ENCODE assay signal across 20 cellular contexts in the genomic region with DNA sequence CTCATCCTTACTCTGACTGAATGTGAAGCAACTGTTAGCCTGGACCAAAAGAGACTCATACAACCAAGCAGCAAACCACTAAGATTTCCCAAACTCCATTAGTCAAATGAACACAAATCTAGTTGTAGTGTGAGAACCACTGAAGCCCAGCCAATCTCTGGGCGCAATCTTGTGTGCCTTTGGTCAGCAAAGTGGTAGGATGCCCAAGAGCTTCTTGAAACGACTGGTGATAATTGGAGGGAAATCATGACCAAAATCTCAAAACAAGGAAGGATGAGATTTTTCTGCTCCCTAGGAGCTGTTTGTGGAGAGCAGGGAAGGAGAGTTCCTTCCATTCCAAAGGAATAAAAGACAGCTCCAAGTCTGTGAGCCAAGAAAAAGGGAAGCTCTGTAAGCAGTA. TPM values are rescaled to one million over a fixed set of nuclear protein-coding genes. Genes with fewer than 3 reads are reported as not detected.
DNase-seq lines count a peak whose midpoint lies in the region; ATAC-seq, FAIRE-seq and TF ChIP-seq lines count a peak whose summit lies in the region.
"Had no signal": no experiment of that assay in that cellular context is flagged by ENCODE, and none has a peak within 500 bp of the region (broad histone marks: within the 10 kb centered on the region; RNA-seq: fewer than 3 reads in every experiment).

No MANE protein-coding gene starts in this region.

- POLR2A ChIA-PET in HepG2 (lab: Yijun Ruan, JAX): interaction anchor here (1.4 to 4.8 kb wide), 8 partner anchors 8 to 68 kb away, joined by 3 to 38 read pairs (median 8); a partner anchor contains a TSS

- BruUV-seq in HepG2 (replicated peaks; lab: Mats Ljungman, UMichigan): no TSS peak

- H3K36me3 ChIP-seq in HepG2 (replicated peaks in 1 of 2; ENCODE audit: control insufficient read depth in 1 of 2, insufficient read depth in 2 of 2, low read length in 2 of 2): peaks cover 31 to 57% of the 10 kb centered on the region in 2 experiments
- peaks cover 4 to 72% (median 39%) of the 10 kb centered on the region in 4 donors for H3K36me3 ChIP-seq in right lobe of liver
- no peaks in the 10 kb centered on the region for H3K36me3 ChIP-seq in parathyroid adenoma (ENCODE audit: control insufficient read depth, insufficient read depth, low read length)
- H3K36me3 ChIP-seq in stomach: peaks cover 55 to 86% (median 71%) of the 10 kb centered on the region in 4 donors

- TF ChIP-seq POLR2A in HepG2 (IDR thresholded peaks at IDR 0.05; ENCODE audit: insufficient read depth in 1 of 2, low read depth in 2 of 2, low read length in 2 of 2): no peak; a peak in 1 of 4 replicates
- TF ChIP-seq POLR2A in right lobe of liver (IDR thresholded peaks at IDR 0.05): no peak
- no peak for TF ChIP-seq POLR2A in stomach (IDR thresholded peaks at IDR 0.05)

- H3K27me3 ChIP-seq in HepG2 (ENCODE audit: control insufficient read depth in 1 of 2, insufficient read depth in 2 of 2, low read length in 2 of 2): no peaks in the 10 kb centered on the region
- no peaks in the 10 kb centered on the region for H3K27me3 ChIP-seq in right lobe of liver
- no peaks in the 10 kb centered on the region for H3K27me3 ChIP-seq in parathyroid adenoma (ENCODE audit: control insufficient read depth, insufficient read depth, low read length)
- no peaks in the 10 kb centered on the region for H3K27me3 ChIP-seq in stomach
- H3K27me3 ChIP-seq: BLaER1 treated with 17β-estradiol and CSF1 and Interleukin-3, amounts not matched to agents 10 nM and 100 nM had no signal

- TF ChIP-seq RAD21 in HepG2 (CRISPR knock-in tag; IDR thresholded peaks at IDR 0.05): no peak

- H3K4me2 ChIP-seq in HepG2 (ENCODE audit: low read depth, low read length): no peak overlapping the region
- H3K4me2 ChIP-seq in parathyroid adenoma (ENCODE audit: low read length): no peak overlapping the region
- H3K4me2 ChIP-seq: BLaER1 treated with 17β-estradiol and CSF1 and Interleukin-3, amounts not matched to agents 10 nM and 100 nM had no signal

- peaks cover 23% of the 10 kb centered on the region for H4K20me1 ChIP-seq in HepG2 (ENCODE audit: insufficient read depth, low read length)
- H4K20me1 ChIP-seq: BLaER1 treated with 17β-estradiol and CSF1 and Interleukin-3, amounts not matched to agents 10 nM and 100 nM had no signal

- H2AFZ ChIP-seq in HepG2 (ENCODE audit: low read length): no peak overlapping the region
- no peak overlapping the region for H2AFZ ChIP-seq in parathyroid adenoma
- H2AFZ ChIP-seq: GM23248 had no signal

- 100% methylated on average over 2 of the region's 2 CpGs for WGBS in HepG2 (ENCODE audit: low lambda C conversion rate)
- WGBS in right lobe of liver (ENCODE audit: insufficient coverage, low coverage, low lambda C conversion rate, missing lambda C conversion rate): 66% methylated on average over 2 of the region's 2 CpGs
- 64 to 93% (median 85%) methylated on average over 2 of the region's 2 CpGs for WGBS in stomach, 5 donors

- no peak overlapping the region for H3K9ac ChIP-seq in HepG2 (ENCODE audit: insufficient read depth, low read depth, low read length)
- no peak overlapping the region for H3K9ac ChIP-seq in parathyroid adenoma
- H3K9ac ChIP-seq: BLaER1 treated with 17β-estradiol and CSF1 and Interleukin-3, amounts not matched to agents 10 nM and 100 nM; GM23248 had no signal

- H3K9me3 ChIP-seq in HepG2 (ENCODE audit: low read length) (no peaks in the 10 kb centered on the region), right lobe of liver (no peaks in the 10 kb centered on the region), parathyroid adenoma (ENCODE audit: control insufficient read depth, low read length) (no peaks in the 10 kb centered on the region), stomach (no peaks in the 10 kb centered on the region)
- H3K9me3 ChIP-seq: BLaER1 treated with 17β-estradiol and CSF1 and Interleukin-3, amounts not matched to agents 10 nM and 100 nM had no signal

- DNase-seq in HepG2 (ENCODE audit: low spot score) (no peak), right lobe of liver (no peak), stomach (no peak), NCI-H1417 (lab: John Stamatoyannopoulos, UW) (no peak), NCI-H2029 treated with DMSO at 0.1 percent for 48 hours (lab: John Stamatoyannopoulos, UW) (no peak)
- DNase-seq: ACHN; CD4-positive, alpha-beta T cell; DMS79; GM23248 had no signal

- H3K4me1 ChIP-seq in HepG2 (ENCODE audit: insufficient read depth, low read length): no peaks in the 10 kb centered on the region
- H3K4me1 ChIP-seq in right lobe of liver: no peaks in the 10 kb centered on the region
- H3K4me1 ChIP-seq in parathyroid adenoma: peaks cover 4% of the 10 kb centered on the region
- H3K4me1 ChIP-seq in stomach: no peaks in the 10 kb centered on the region
- H3K4me1 ChIP-seq: BLaER1 treated with 17β-estradiol and CSF1 and Interleukin-3, amounts not matched to agents 10 nM and 100 nM had no signal

- in situ Hi-C loops in HepG2 (cut with HindIII; ENCODE audit: extremely low pct_ligation_motif_present, low pct_unique_long_range_greater_than_20kb): no loop called here

- no peak for ATAC-seq in HepG2
- no peak for ATAC-seq in right lobe of liver
- no peak for ATAC-seq in HG03045 (IDR thresholded peaks at IDR 0.05; ENCODE audit: unreplicated experiment)
- ATAC-seq: GM12878, HCT116 had no signal

- no peak for TF ChIP-seq EP300 in HepG2 (IDR thresholded peaks at IDR 0.05; ENCODE audit: low read depth in 2 of 2, low read length in 2 of 2)
- TF ChIP-seq EP300 in HepG2 (CRISPR knock-in tag; IDR thresholded peaks at IDR 0.05; ENCODE audit: borderline replicate concordance): no peak
- no peak for TF ChIP-seq EP300 in stomach (IDR thresholded peaks at IDR 0.05)

- no peak overlapping the region for H3K27ac ChIP-seq in HepG2 (ENCODE audit: extremely low read length, insufficient read depth, low read length)
- no peak overlapping the region for H3K27ac ChIP-seq in right lobe of liver
- peak overlapping the region; percentile 23 for H3K27ac ChIP-seq in cingulate gyrus (ENCODE audit: low read depth, low read length)
- peak overlapping the region; percentile 66 for H3K27ac ChIP-seq in parathyroid adenoma
- H3K27ac ChIP-seq in stomach: peak overlapping the region in 3 of 5 donors; percentile 15 to 29 (median 15)
- H3K27ac ChIP-seq: BLaER1 treated with 17β-estradiol and CSF1 and Interleukin-3, amounts not matched to agents 10 nM and 100 nM; GM23248; HL-60 had no signal

- TF ChIP-seq CTCF in HepG2 (CRISPR knock-in tag; IDR thresholded peaks at IDR 0.05) (no peak), right lobe of liver (IDR thresholded peaks at IDR 0.05) (no peak), parathyroid adenoma (IDR thresholded peaks at IDR 0.05) (no peak), stomach (IDR thresholded peaks at IDR 0.05) (no peak)

- H3K4me3 ChIP-seq in HepG2 (replicated peaks in 1 of 3; ENCODE audit: insufficient read depth in 1 of 3, low read depth in 2 of 3, low read length in 3 of 3) (no peak overlapping the region), right lobe of liver (no peak overlapping the region), parathyroid adenoma (ENCODE audit: low read depth, low read length) (no peak overlapping the region), stomach (no peak overlapping the region)
- H3K4me3 ChIP-seq: BLaER1 treated with 17β-estradiol and CSF1 and Interleukin-3, amounts not matched to agents 10 nM and 100 nM; GM12878; GM23248 had no signal

- H3K79me2 ChIP-seq in HepG2 (ENCODE audit: insufficient read depth, low read length): peaks cover 3% of the 10 kb centered on the region
- H3K79me2 ChIP-seq in parathyroid adenoma: no peaks in the 10 kb centered on the region

- CTCF ChIA-PET in HepG2 (lab: Yijun Ruan, JAX; ENCODE audit: low intra/inter-chr PET ratio, low total read pairs): no interaction called here

- intact Hi-C loops in HepG2 (cut with micrococcal nuclease; ENCODE audit: unreplicated experiment) (no loop called here), right lobe of liver (cut with DNase I) (no loop called here), stomach (cut with DNase I; ENCODE audit: low total_unique reads) (no loop called here)

- FAIRE-seq in HepG2 (lab: Jason Lieb, UNC): no peak
- FAIRE-seq: GM12878, GM18507, H54 had no signal

RNA-seq across cellular contexts. Expression of a gene that starts 24.0 kb away (rescaled TPM):
- total RNA-seq in HepG2 (2016; rRNA removed; fragmentation: Illumina TruSeq; extraction: Trizol) (110 and 330 TPM in 2 replicates), right lobe of liver (1,000 to 10,000 TPM in 3 of 6 experiments, 100 to 1,000 TPM in 3; 825 to 1,339 (median 1,089) TPM), stomach (under 1 TPM in 1 of 5 donors, not detected in 4; 0.92 TPM)
- 32.5 and 33.6 TPM in 2 replicates for total RNA-seq in HepG2 (2016; cell fraction: cytosol; rRNA removed; fragmentation: Illumina TruSeq; extraction: Trizol; ENCODE audit: low read depth)
- total RNA-seq in HepG2 (2016; cell fraction: insoluble cytoplasmic fraction; rRNA removed; fragmentation: Illumina TruSeq; extraction: Trizol): 93.3 and 344 TPM in 2 replicates
- total RNA-seq in HepG2 (2016; cell fraction: membrane; rRNA removed; fragmentation: Illumina TruSeq; extraction: Trizol): 41.4 and 43.0 TPM in 2 replicates
- total RNA-seq in HepG2 (2016; cell fraction: nucleus; rRNA removed; fragmentation: Illumina TruSeq; extraction: Trizol): 288 and 346 TPM in 2 replicates
- polyA plus RNA-seq in HepG2 (2011; rRNA removed) (801 and 1,074 TPM in 2 replicates), stomach (under 1 TPM in 2 of 3 donors, not detected in 1; 0.19 to 0.33 TPM)
- polyA plus RNA-seq in HepG2 (2011; cell fraction: cytosol; rRNA removed): 955 and 1,075 TPM in 2 replicates
- 1,042 and 1,045 TPM in 2 replicates for polyA plus RNA-seq in HepG2 (2011; cell fraction: nucleus; rRNA removed)
- 447 and 558 TPM in 2 replicates for polyA plus RNA-seq in HepG2 (2012)
- 25.3 and 27.2 TPM in 2 replicates for polyA plus RNA-seq in HepG2 (2016; cell fraction: cytosol; fragmentation: Illumina TruSeq; extraction: Trizol; ENCODE audit: low read depth)
- 93.3 and 115 TPM in 2 replicates for polyA plus RNA-seq in HepG2 (2016; cell fraction: insoluble cytoplasmic fraction; fragmentation: Illumina TruSeq; extraction: Trizol; ENCODE audit: low read depth)
- 30.7 and 34.2 TPM in 2 replicates for polyA plus RNA-seq in HepG2 (2016; cell fraction: membrane; fragmentation: Illumina TruSeq; extraction: Trizol; ENCODE audit: low read depth)
- 450 and 474 TPM in 2 replicates for polyA plus RNA-seq in HepG2 (2016; cell fraction: nucleus; fragmentation: Illumina TruSeq; extraction: Trizol; ENCODE audit: insufficient read depth, low read depth)
- 0.51 and 1,039 TPM in 2 replicates for polyA minus RNA-seq in HepG2 (2011; rRNA and poly(A)+ RNA removed; ENCODE audit: low replicate concordance)
- polyA minus RNA-seq in HepG2 (2011; cell fraction: cytosol; rRNA and poly(A)+ RNA removed): 289 and 363 TPM in 2 replicates
- 449 and 482 TPM in 2 replicates for polyA minus RNA-seq in HepG2 (2011; cell fraction: nucleus; rRNA and poly(A)+ RNA removed)
- total RNA-seq: A172; CD4-positive, alpha-beta T cell; G401; GM23248 had no signal
- polyA plus RNA-seq: GM12878, GM23248 had no signal

RNA-seq across cellular contexts. Expression of a gene that starts 42.2 kb away (rescaled TPM):
- total RNA-seq in HepG2 (2016; rRNA removed; fragmentation: Illumina TruSeq; extraction: Trizol) (8.3 and 12.5 TPM in 2 replicates), right lobe of liver (10 to 100 TPM in 1 of 6 experiments, 1 to 10 TPM in 5; 4.0 to 16.3 (median 6.9) TPM), stomach (10 to 100 TPM in 2 of 5 donors, 1 to 10 TPM in 3; 5.5 to 14.6 (median 6.5) TPM)
- 12.1 and 12.2 TPM in 2 replicates for total RNA-seq in HepG2 (2016; cell fraction: cytosol; rRNA removed; fragmentation: Illumina TruSeq; extraction: Trizol; ENCODE audit: low read depth)
- total RNA-seq in HepG2 (2016; cell fraction: insoluble cytoplasmic fraction; rRNA removed; fragmentation: Illumina TruSeq; extraction: Trizol): 6.9 and 11.8 TPM in 2 replicates
- 4.8 TPM in 2 replicates for total RNA-seq in HepG2 (2016; cell fraction: membrane; rRNA removed; fragmentation: Illumina TruSeq; extraction: Trizol)
- total RNA-seq in HepG2 (2016; cell fraction: nucleus; rRNA removed; fragmentation: Illumina TruSeq; extraction: Trizol): 12.2 and 12.7 TPM in 2 replicates
- polyA plus RNA-seq in HepG2 (2011; rRNA removed) (11.2 and 15.6 TPM in 2 replicates), stomach (1 to 10 TPM; 7.2 to 8.6 (median 7.6) TPM)
- polyA plus RNA-seq in HepG2 (2011; cell fraction: cytosol; rRNA removed): 7.2 and 10.7 TPM in 2 replicates
- polyA plus RNA-seq in HepG2 (2011; cell fraction: nucleus; rRNA removed): 29.5 and 29.9 TPM in 2 replicates
- polyA plus RNA-seq in HepG2 (2012): 7.6 and 9.9 TPM in 2 replicates
- 1.7 and 2.3 TPM in 2 replicates for polyA plus RNA-seq in HepG2 (2016; cell fraction: cytosol; fragmentation: Illumina TruSeq; extraction: Trizol; ENCODE audit: low read depth)
- polyA plus RNA-seq in HepG2 (2016; cell fraction: insoluble cytoplasmic fraction; fragmentation: Illumina TruSeq; extraction: Trizol; ENCODE audit: low read depth): 8.7 and 9.3 TPM in 2 replicates
- polyA plus RNA-seq in HepG2 (2016; cell fraction: membrane; fragmentation: Illumina TruSeq; extraction: Trizol; ENCODE audit: low read depth): 3.3 and 3.7 TPM in 2 replicates
- 27.1 and 29.0 TPM in 2 replicates for polyA plus RNA-seq in HepG2 (2016; cell fraction: nucleus; fragmentation: Illumina TruSeq; extraction: Trizol; ENCODE audit: insufficient read depth, low read depth)
- polyA minus RNA-seq in HepG2 (2011; rRNA and poly(A)+ RNA removed; ENCODE audit: low replicate concordance): 15.2 and 22.6 TPM in 2 replicates
- 6.3 and 9.7 TPM in 2 replicates for polyA minus RNA-seq in HepG2 (2011; cell fraction: cytosol; rRNA and poly(A)+ RNA removed)
- polyA minus RNA-seq in HepG2 (2011; cell fraction: nucleus; rRNA and poly(A)+ RNA removed): 16.9 and 17.4 TPM in 2 replicates

RNA-seq across cellular contexts. Expression of a gene that starts 42.6 kb away (rescaled TPM):
- total RNA-seq in HepG2 (2016; rRNA removed; fragmentation: Illumina TruSeq; extraction: Trizol) (18.6 and 22.4 TPM in 2 replicates), right lobe of liver (10 to 100 TPM; 26.5 to 46.2 (median 30.9) TPM), stomach (10 to 100 TPM; 21.1 to 82.9 (median 35.6) TPM)
- total RNA-seq in HepG2 (2016; cell fraction: cytosol; rRNA removed; fragmentation: Illumina TruSeq; extraction: Trizol; ENCODE audit: low read depth): 2.2 and 2.6 TPM in 2 replicates
- 17.2 and 17.3 TPM in 2 replicates for total RNA-seq in HepG2 (2016; cell fraction: insoluble cytoplasmic fraction; rRNA removed; fragmentation: Illumina TruSeq; extraction: Trizol)
- total RNA-seq in HepG2 (2016; cell fraction: membrane; rRNA removed; fragmentation: Illumina TruSeq; extraction: Trizol): 7.4 and 7.6 TPM in 2 replicates
- total RNA-seq in HepG2 (2016; cell fraction: nucleus; rRNA removed; fragmentation: Illumina TruSeq; extraction: Trizol): 19.5 and 19.8 TPM in 2 replicates
- polyA plus RNA-seq in HepG2 (2011; rRNA removed) (30.3 and 30.7 TPM in 2 replicates), stomach (10 to 100 TPM; 21.2 to 29.3 (median 28.0) TPM)
- 11.4 and 13.8 TPM in 2 replicates for polyA plus RNA-seq in HepG2 (2011; cell fraction: cytosol; rRNA removed)
- polyA plus RNA-seq in HepG2 (2011; cell fraction: nucleus; rRNA removed): 35.4 and 37.1 TPM in 2 replicates
- 17.6 and 26.9 TPM in 2 replicates for polyA plus RNA-seq in HepG2 (2012)
- polyA plus RNA-seq in HepG2 (2016; cell fraction: cytosol; fragmentation: Illumina TruSeq; extraction: Trizol; ENCODE audit: low read depth): 1.6 and 1.9 TPM in 2 replicates
- polyA plus RNA-seq in HepG2 (2016; cell fraction: insoluble cytoplasmic fraction; fragmentation: Illumina TruSeq; extraction: Trizol; ENCODE audit: low read depth): 20.3 and 30.3 TPM in 2 replicates
- 5.0 and 6.0 TPM in 2 replicates for polyA plus RNA-seq in HepG2 (2016; cell fraction: membrane; fragmentation: Illumina TruSeq; extraction: Trizol; ENCODE audit: low read depth)
- 34.1 and 41.6 TPM in 2 replicates for polyA plus RNA-seq in HepG2 (2016; cell fraction: nucleus; fragmentation: Illumina TruSeq; extraction: Trizol; ENCODE audit: insufficient read depth, low read depth)
- polyA minus RNA-seq in HepG2 (2011; rRNA and poly(A)+ RNA removed; ENCODE audit: low replicate concordance): 57.4 and 70.9 TPM in 2 replicates
- polyA minus RNA-seq in HepG2 (2011; cell fraction: cytosol; rRNA and poly(A)+ RNA removed): 31.2 and 36.9 TPM in 2 replicates
- 17.0 and 22.0 TPM in 2 replicates for polyA minus RNA-seq in HepG2 (2011; cell fraction: nucleus; rRNA and poly(A)+ RNA removed)

Comparison
In these comparisons a context has a peak if more than half of its experiments do, and no peak if none do; other contexts are left out.
1. H3K27ac ChIP-seq: peak in cingulate gyrus (single experiment), parathyroid adenoma (single experiment) and stomach (3 of 5); none in HepG2 (single experiment) and right lobe of liver (0 of 3).
2. RNA of a gene that starts 24.0 kb away (total RNA-seq): 825 to 1,339 TPM in right lobe of liver and 32.5 to 346 TPM in HepG2; 0.92 TPM in stomach; every median in the first group is over 10 times any median in the second.